1 cellular context compared by ENCODE assay signal in genomic region chr5:96084874-96085545, GRCh38.
TF ChIP-seq lines count a peak whose summit lies in the region.

No MANE protein-coding gene starts in this region.

TF ChIP-seq in H1, 55 proteins besides CTCF, POLR2A, EP300 and RAD21:
- TF ChIP-seq SP2 (IDR thresholded peaks at IDR 0.05; ENCODE audit: low read length) (no peak), SP1 (IDR thresholded peaks at IDR 0.05; ENCODE audit: low read depth, low read length) (no peak), RBBP5 (IDR thresholded peaks at IDR 0.05; ENCODE audit: borderline replicate concordance, low read depth, low read length) (no peak), ATF3 (IDR thresholded peaks at IDR 0.05; ENCODE audit: insufficient read depth, low read depth, low read length) (no peak), CHD1 (IDR thresholded peaks at IDR 0.05; ENCODE audit: low read depth, low read length) (no peak), CTBP2 (IDR thresholded peaks at IDR 0.05; ENCODE audit: borderline replicate concordance, insufficient read depth, insufficient read length, low read length) (no peak), JUND (IDR thresholded peaks at IDR 0.05; ENCODE audit: low read length) (no peak)
- TF ChIP-seq, protein P1, sequence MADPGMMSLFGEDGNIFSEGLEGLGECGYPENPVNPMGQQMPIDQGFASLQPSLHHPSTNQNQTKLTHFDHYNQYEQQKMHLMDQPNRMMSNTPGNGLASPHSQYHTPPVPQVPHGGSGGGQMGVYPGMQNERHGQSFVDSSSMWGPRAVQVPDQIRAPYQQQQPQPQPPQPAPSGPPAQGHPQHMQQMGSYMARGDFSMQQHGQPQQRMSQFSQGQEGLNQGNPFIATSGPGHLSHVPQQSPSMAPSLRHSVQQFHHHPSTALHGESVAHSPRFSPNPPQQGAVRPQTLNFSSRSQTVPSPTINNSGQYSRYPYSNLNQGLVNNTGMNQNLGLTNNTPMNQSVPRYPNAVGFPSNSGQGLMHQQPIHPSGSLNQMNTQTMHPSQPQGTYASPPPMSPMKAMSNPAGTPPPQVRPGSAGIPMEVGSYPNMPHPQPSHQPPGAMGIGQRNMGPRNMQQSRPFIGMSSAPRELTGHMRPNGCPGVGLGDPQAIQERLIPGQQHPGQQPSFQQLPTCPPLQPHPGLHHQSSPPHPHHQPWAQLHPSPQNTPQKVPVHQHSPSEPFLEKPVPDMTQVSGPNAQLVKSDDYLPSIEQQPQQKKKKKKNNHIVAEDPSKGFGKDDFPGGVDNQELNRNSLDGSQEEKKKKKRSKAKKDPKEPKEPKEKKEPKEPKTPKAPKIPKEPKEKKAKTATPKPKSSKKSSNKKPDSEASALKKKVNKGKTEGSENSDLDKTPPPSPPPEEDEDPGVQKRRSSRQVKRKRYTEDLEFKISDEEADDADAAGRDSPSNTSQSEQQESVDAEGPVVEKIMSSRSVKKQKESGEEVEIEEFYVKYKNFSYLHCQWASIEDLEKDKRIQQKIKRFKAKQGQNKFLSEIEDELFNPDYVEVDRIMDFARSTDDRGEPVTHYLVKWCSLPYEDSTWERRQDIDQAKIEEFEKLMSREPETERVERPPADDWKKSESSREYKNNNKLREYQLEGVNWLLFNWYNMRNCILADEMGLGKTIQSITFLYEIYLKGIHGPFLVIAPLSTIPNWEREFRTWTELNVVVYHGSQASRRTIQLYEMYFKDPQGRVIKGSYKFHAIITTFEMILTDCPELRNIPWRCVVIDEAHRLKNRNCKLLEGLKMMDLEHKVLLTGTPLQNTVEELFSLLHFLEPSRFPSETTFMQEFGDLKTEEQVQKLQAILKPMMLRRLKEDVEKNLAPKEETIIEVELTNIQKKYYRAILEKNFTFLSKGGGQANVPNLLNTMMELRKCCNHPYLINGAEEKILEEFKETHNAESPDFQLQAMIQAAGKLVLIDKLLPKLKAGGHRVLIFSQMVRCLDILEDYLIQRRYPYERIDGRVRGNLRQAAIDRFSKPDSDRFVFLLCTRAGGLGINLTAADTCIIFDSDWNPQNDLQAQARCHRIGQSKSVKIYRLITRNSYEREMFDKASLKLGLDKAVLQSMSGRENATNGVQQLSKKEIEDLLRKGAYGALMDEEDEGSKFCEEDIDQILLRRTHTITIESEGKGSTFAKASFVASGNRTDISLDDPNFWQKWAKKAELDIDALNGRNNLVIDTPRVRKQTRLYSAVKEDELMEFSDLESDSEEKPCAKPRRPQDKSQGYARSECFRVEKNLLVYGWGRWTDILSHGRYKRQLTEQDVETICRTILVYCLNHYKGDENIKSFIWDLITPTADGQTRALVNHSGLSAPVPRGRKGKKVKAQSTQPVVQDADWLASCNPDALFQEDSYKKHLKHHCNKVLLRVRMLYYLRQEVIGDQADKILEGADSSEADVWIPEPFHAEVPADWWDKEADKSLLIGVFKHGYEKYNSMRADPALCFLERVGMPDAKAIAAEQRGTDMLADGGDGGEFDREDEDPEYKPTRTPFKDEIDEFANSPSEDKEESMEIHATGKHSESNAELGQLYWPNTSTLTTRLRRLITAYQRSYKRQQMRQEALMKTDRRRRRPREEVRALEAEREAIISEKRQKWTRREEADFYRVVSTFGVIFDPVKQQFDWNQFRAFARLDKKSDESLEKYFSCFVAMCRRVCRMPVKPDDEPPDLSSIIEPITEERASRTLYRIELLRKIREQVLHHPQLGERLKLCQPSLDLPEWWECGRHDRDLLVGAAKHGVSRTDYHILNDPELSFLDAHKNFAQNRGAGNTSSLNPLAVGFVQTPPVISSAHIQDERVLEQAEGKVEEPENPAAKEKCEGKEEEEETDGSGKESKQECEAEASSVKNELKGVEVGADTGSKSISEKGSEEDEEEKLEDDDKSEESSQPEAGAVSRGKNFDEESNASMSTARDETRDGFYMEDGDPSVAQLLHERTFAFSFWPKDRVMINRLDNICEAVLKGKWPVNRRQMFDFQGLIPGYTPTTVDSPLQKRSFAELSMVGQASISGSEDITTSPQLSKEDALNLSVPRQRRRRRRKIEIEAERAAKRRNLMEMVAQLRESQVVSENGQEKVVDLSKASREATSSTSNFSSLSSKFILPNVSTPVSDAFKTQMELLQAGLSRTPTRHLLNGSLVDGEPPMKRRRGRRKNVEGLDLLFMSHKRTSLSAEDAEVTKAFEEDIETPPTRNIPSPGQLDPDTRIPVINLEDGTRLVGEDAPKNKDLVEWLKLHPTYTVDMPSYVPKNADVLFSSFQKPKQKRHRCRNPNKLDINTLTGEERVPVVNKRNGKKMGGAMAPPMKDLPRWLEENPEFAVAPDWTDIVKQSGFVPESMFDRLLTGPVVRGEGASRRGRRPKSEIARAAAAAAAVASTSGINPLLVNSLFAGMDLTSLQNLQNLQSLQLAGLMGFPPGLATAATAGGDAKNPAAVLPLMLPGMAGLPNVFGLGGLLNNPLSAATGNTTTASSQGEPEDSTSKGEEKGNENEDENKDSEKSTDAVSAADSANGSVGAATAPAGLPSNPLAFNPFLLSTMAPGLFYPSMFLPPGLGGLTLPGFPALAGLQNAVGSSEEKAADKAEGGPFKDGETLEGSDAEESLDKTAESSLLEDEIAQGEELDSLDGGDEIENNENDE (IDR thresholded peaks at IDR 0.05; ENCODE audit: insufficient replicate concordance, low read length): no peak
